ENCODE assay signal across 18 cellular contexts in the genomic region with DNA sequence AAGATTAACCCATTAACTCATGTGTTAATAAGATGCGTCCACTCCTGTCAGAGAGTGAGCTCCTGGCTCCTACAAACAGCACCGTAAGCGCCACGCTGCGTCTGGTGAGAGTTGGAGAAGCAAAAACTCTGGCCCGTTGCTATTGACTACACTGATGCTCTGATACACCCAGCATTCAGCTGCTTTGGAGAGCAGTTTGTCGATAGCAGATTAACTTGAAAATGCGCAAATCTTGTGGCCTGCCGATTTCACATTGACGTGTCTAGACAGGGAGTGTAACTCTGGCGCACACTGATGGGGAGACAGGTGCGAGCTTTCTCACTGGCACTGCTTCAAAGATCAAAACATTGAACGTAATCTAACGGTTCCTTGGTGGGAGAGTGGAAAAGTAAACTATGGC.
A peak's percentile ranks its signal among the peaks of the same experiment; 100 is the strongest.
DNase-seq lines count a peak whose midpoint lies in the region; ATAC-seq and TF ChIP-seq lines count a peak whose summit lies in the region.
"Had no signal": no experiment of that assay in that cellular context is flagged by ENCODE, and none has a peak within 500 bp of the region (broad histone marks: within the 10 kb centered on the region; RNA-seq: fewer than 3 reads in every experiment).

No MANE protein-coding gene starts in this region.

- no peak overlapping the region for H3K27ac ChIP-seq in body of pancreas

- H3K36me3 Mint-ChIP-seq in activated CD8-positive, alpha-beta T cell treated with anti-CD3 and anti-CD28 coated beads, Interleukin-2, amount 10 ng/mL, durations not matched to agents 7 days and 5 days (ENCODE audit: low read depth): no peaks in the 10 kb centered on the region
- H3K36me3 Mint-ChIP-seq in activated CD8-positive, alpha-beta T cell treated with anti-CD3 and anti-CD28 coated beads for 36 hours (ENCODE audit: low read depth): no peaks in the 10 kb centered on the region

- H3K4me1 ChIP-seq in body of pancreas: no peaks in the 10 kb centered on the region
- H3K4me1 ChIP-seq: HAP-1 had no signal

- no peaks in the 10 kb centered on the region for H3K36me3 ChIP-seq in body of pancreas (replicated peaks in 1 of 2; ENCODE audit: insufficient read depth in 1 of 2, low read depth in 2 of 2)
- H3K36me3 ChIP-seq: HAP-1 had no signal

- CTCF ChIA-PET in activated CD8-positive, alpha-beta T cell treated with anti-CD3 and anti-CD28 coated beads, Interleukin-2, amount 10 ng/mL, durations not matched to agents 7 days and 5 days (lab: Charles Lee): interaction anchor here (1.6 kb wide), 1 partner anchor 173 kb away, joined by 4 read pairs; no protein-coding TSS in a partner anchor
- CTCF ChIA-PET in activated CD8-positive, alpha-beta T cell treated with anti-CD3 and anti-CD28 coated beads for 36 hours (lab: Charles Lee): interaction anchor here (1.0 to 1.3 kb wide), 3 partner anchors 9 to 510 kb away, joined by 3 read pairs; no protein-coding TSS in a partner anchor

- no peaks in the 10 kb centered on the region for H3K27me3 Mint-ChIP-seq in activated CD8-positive, alpha-beta T cell treated with anti-CD3 and anti-CD28 coated beads, Interleukin-2, amount 10 ng/mL, durations not matched to agents 7 days and 5 days (ENCODE audit: low read depth)
- H3K27me3 Mint-ChIP-seq in activated CD8-positive, alpha-beta T cell treated with anti-CD3 and anti-CD28 coated beads for 36 hours: peaks cover 3% of the 10 kb centered on the region
- H3K27me3 Mint-ChIP-seq: B cell had no signal

- intact Hi-C loops in activated CD8-positive, alpha-beta T cell treated with anti-CD3 and anti-CD28 coated beads for 36 hours (cut with micrococcal nuclease): no loop called here
- intact Hi-C loops in body of pancreas (cut with DNase I) (loop anchor here (10.0 kb wide), 2 partner anchors 206 to 366 kb away; no protein-coding TSS in a partner anchor), lower leg skin (cut with DNase I; ENCODE audit: low total_unique reads) (no loop called here)

- TF ChIP-seq CTCF in activated CD8-positive, alpha-beta T cell treated with anti-CD3 and anti-CD28 coated beads for 36 hours (IDR thresholded peaks at IDR 0.05): no peak
- TF ChIP-seq CTCF in body of pancreas (IDR thresholded peaks at IDR 0.05) (no peak), lower leg skin (IDR thresholded peaks at IDR 0.05) (no peak)

- TF ChIP-seq POLR2A in body of pancreas (IDR thresholded peaks at IDR 0.05) (no peak), lower leg skin (IDR thresholded peaks at IDR 0.05) (no peak)

- H3K27me3 ChIP-seq in body of pancreas: no peaks in the 10 kb centered on the region

- DNase-seq in activated CD8-positive, alpha-beta T cell treated with anti-CD3 and anti-CD28 coated beads, Interleukin-2, amount 10 ng/mL, durations not matched to agents 7 days and 5 days: peak; percentile 12
- DNase-seq in activated CD8-positive, alpha-beta T cell treated with anti-CD3 and anti-CD28 coated beads for 36 hours: no peak
- DNase-seq in body of pancreas: peak in 2 of 4 donors; percentile 38 to 41
- DNase-seq in lower leg skin (ENCODE audit: low spot score in 2 of 2): peak; percentile 7 to 37
- DNase-seq in stimulated activated CD8-positive, alpha-beta memory T cell treated with anti-CD3 and anti-CD28 coated beads, Interleukin-4, amount 100 ng/mL, for 48 hours: peak; percentile 10
- no peak for DNase-seq in DMS79 (lab: John Stamatoyannopoulos, UW)
- no peak for DNase-seq in LoVo (ENCODE audit: low spot score)
- no peak for DNase-seq in NCI-H2029 treated with DMSO at 0.1 percent for 48 hours (lab: John Stamatoyannopoulos, UW)
- DNase-seq: 8988T; C1 segment of cervical spinal cord; Calu3; CD4-positive, alpha-beta T cell; DMS 273 treated with DMSO at 0.1 percent for 48 hours; DMS79 treated with DMSO at 0.1 percent for 48 hours; EL; GOT3 had no signal

- no peak for ATAC-seq in activated CD8-positive, alpha-beta T cell treated with anti-CD3 and anti-CD28 coated beads, Interleukin-2, amount 10 ng/mL, durations not matched to agents 7 days and 5 days
- ATAC-seq in activated CD8-positive, alpha-beta T cell treated with anti-CD3 and anti-CD28 coated beads for 36 hours: no peak
- peak; percentile 42 for ATAC-seq in body of pancreas

- no peak overlapping the region for H3K4me3 Mint-ChIP-seq in activated CD8-positive, alpha-beta T cell treated with anti-CD3 and anti-CD28 coated beads, Interleukin-2, amount 10 ng/mL, durations not matched to agents 7 days and 5 days
- H3K4me3 Mint-ChIP-seq in activated CD8-positive, alpha-beta T cell treated with anti-CD3 and anti-CD28 coated beads for 36 hours: no peak overlapping the region
- H3K4me3 Mint-ChIP-seq: B cell; CD4-positive, alpha-beta T cell had no signal

- no peaks in the 10 kb centered on the region for H3K9me3 ChIP-seq in body of pancreas
- H3K9me3 ChIP-seq: HAP-1 had no signal

- POLR2A ChIA-PET in activated CD8-positive, alpha-beta T cell treated with anti-CD3 and anti-CD28 coated beads, Interleukin-2, amount 10 ng/mL, durations not matched to agents 7 days and 5 days (lab: Charles Lee): no interaction called here
- POLR2A ChIA-PET in activated CD8-positive, alpha-beta T cell treated with anti-CD3 and anti-CD28 coated beads for 36 hours (lab: Charles Lee): no interaction called here

- no peak overlapping the region for H3K27ac Mint-ChIP-seq in activated CD8-positive, alpha-beta T cell treated with anti-CD3 and anti-CD28 coated beads, Interleukin-2, amount 10 ng/mL, durations not matched to agents 7 days and 5 days
- no peak overlapping the region for H3K27ac Mint-ChIP-seq in activated CD8-positive, alpha-beta T cell treated with anti-CD3 and anti-CD28 coated beads for 36 hours
- H3K27ac Mint-ChIP-seq: B cell; CD4-positive, alpha-beta T cell had no signal

- no peak overlapping the region for H3K4me3 ChIP-seq in body of pancreas
- H3K4me3 ChIP-seq in lower leg skin (ENCODE audit: low read depth, poor library complexity, severe bottlenecking): no peak overlapping the region
- H3K4me3 ChIP-seq: HAP-1 had no signal

- H3K4me1 Mint-ChIP-seq in activated CD8-positive, alpha-beta T cell treated with anti-CD3 and anti-CD28 coated beads, Interleukin-2, amount 10 ng/mL, durations not matched to agents 7 days and 5 days (ENCODE audit: low read depth): peaks cover 2% of the 10 kb centered on the region
- H3K4me1 Mint-ChIP-seq in activated CD8-positive, alpha-beta T cell treated with anti-CD3 and anti-CD28 coated beads for 36 hours (ENCODE audit: low read depth): no peaks in the 10 kb centered on the region

- H3K9me3 Mint-ChIP-seq in activated CD8-positive, alpha-beta T cell treated with anti-CD3 and anti-CD28 coated beads, Interleukin-2, amount 10 ng/mL, durations not matched to agents 7 days and 5 days (ENCODE audit: insufficient read depth): no peaks in the 10 kb centered on the region
- no peaks in the 10 kb centered on the region for H3K9me3 Mint-ChIP-seq in activated CD8-positive, alpha-beta T cell treated with anti-CD3 and anti-CD28 coated beads for 36 hours
- H3K9me3 Mint-ChIP-seq: CD4-positive, alpha-beta T cell had no signal

- WGBS in body of pancreas, 2 donors: 33 to 47% methylated on average over 13 to 14 of the region's 14 CpGs
- 85 to 89% methylated on average over 14 of the region's 14 CpGs for WGBS in lower leg skin, 2 donors

Comparison
In these comparisons a context has a peak if more than half of its experiments do, and no peak if none do; other contexts are left out.
1. DNase-seq: peak in activated CD8-positive, alpha-beta T cell treated with anti-CD3 and anti-CD28 coated beads, Interleukin-2, amount 10 ng/mL, durations not matched to agents 7 days and 5 days (single experiment), lower leg skin (2 of 2) and stimulated activated CD8-positive, alpha-beta memory T cell treated with anti-CD3 and anti-CD28 coated beads, Interleukin-4, amount 100 ng/mL, for 48 hours (single experiment); none in activated CD8-positive, alpha-beta T cell treated with anti-CD3 and anti-CD28 coated beads for 36 hours (single experiment), DMS79 (single experiment), LoVo (single experiment) and NCI-H2029 treated with DMSO at 0.1 percent for 48 hours (single experiment).